22 cellular contexts compared by ENCODE assay signal in the genomic region with DNA sequence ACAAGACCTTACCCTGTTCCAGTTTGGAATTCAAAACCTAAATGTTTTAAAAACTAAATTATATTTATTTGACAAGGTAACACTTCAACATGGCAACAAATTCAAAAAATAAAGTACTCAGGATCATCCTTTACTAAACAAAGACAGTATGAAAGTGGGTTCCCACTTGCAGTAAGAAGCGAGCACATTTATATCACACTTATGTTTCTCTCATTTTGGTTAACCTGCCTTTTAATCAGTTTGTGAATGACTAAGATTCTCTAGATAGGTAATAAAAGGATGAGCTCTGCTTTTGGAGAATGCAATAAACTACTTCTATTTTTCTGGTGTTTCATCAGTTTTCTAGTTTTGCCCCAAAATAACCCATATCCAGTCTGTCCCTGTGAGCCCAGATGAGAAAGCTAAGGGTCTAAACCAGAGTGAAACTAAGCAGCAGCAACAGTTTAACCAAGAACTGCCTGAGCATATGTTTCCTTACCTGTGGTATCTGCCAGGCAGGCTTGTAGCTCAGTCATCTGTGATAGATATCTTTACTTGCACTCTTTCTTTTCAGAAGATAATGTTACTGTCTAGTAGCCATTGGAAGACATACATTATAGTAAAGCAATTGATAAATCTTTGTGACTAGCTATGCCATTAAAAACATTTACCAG.
"Had no signal": no experiment of that assay in that cellular context is flagged by ENCODE, and none has a peak within 500 bp of the region (broad histone marks: within the 10 kb centered on the region; RNA-seq: fewer than 3 reads in every experiment).

No MANE protein-coding gene starts in this region.

- H3K4me1 Mint-ChIP-seq: endodermal cell; naive thymus-derived CD4-positive, alpha-beta T cell had no signal

- H3K27ac Mint-ChIP-seq: endodermal cell; naive thymus-derived CD4-positive, alpha-beta T cell; stimulated activated naive CD8-positive, alpha-beta T cell treated with anti-CD3 and anti-CD28 coated beads, Interleukin-15, Interleukin-2, amounts not matched to agents 100 ng/mL and 50 ng/mL, for 24 hours had no signal

- H3K4me3 Mint-ChIP-seq: endodermal cell; naive thymus-derived CD4-positive, alpha-beta T cell; stimulated activated naive CD8-positive, alpha-beta T cell treated with anti-CD3 and anti-CD28 coated beads, Interleukin-15, Interleukin-2, amounts not matched to agents 100 ng/mL and 50 ng/mL, for 24 hours had no signal

- DNase-seq: effector CD4-positive, alpha-beta T cell; endodermal cell; erythroblast; foreskin melanocyte; head of caudate nucleus; hypothalamus; kidney glomerular epithelial cell; mammary epithelial cell; naive thymus-derived CD4-positive, alpha-beta T cell; posterior cingulate gyrus; stimulated activated CD4-positive, alpha-beta T cell treated with anti-CD3 and anti-CD28 coated beads, Interleukin-2, amount 100 ng/mL, for 48 hours; testis; upper lobe of right lung had no signal

- H3K27me3 Mint-ChIP-seq: stimulated activated naive CD8-positive, alpha-beta T cell treated with anti-CD3 and anti-CD28 coated beads, Interleukin-15, Interleukin-2, amounts not matched to agents 100 ng/mL and 50 ng/mL, for 24 hours had no signal

- H3K4me3 ChIP-seq: coronary artery, right atrium auricular region, smooth muscle cell, testis, tibial nerve, upper lobe of right lung, vagina had no signal

- H3K9me3 ChIP-seq: neutrophil, right atrium auricular region, testis, upper lobe of right lung, vagina had no signal

- H3K36me3 ChIP-seq: neutrophil, upper lobe of right lung, vagina had no signal

- H3K27ac ChIP-seq: coronary artery, neutrophil, tibial nerve, upper lobe of right lung, vagina had no signal

- H3K4me2 ChIP-seq: smooth muscle cell had no signal

- ATAC-seq: naive thymus-derived CD4-positive, alpha-beta T cell; upper lobe of right lung had no signal

- H3K9me3 Mint-ChIP-seq: endodermal cell had no signal

- FAIRE-seq: endothelial cell of umbilical vein, islet of Langerhans had no signal

- H3K4me1 ChIP-seq: tibial nerve, upper lobe of right lung, vagina had no signal

- H3K27me3 ChIP-seq: neutrophil, right atrium auricular region, testis, tibial nerve, upper lobe of right lung, vagina had no signal
